In the genomic region with DNA sequence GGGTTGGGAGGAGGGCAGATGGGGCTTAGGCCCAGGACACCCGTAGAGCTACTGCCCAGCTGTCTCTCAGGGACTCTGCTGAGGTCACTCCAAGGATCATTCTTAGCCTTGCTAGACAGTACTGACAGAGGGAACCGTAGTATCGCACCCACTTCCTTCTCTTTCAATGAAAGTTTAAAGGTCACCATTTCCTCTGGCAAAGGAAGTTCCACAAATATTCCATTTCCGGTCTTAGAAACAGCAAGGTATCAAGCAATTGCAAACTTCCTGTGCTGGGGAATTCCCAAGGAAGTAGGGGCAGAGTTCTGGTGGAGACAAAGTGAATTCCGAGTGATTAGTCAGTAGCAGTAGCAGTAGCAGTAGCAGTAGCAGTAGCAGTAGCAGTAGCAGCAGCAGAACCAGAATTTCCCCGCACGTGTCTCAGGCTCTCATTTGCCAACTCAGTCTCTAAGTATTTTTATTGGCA, we compare ENCODE assay signal across 8 cellular contexts. TPM values are rescaled to one million over a fixed set of nuclear protein-coding genes. Genes with fewer than 3 reads are reported as not detected.
DNase-seq lines count a peak whose midpoint lies in the region; ATAC-seq, FAIRE-seq and TF ChIP-seq lines count a peak whose summit lies in the region.

No MANE protein-coding gene starts in this region.

- H3K36me3 ChIP-seq in GM12878 (ENCODE audit: control insufficient read depth in 2 of 2, insufficient read depth in 2 of 2, low read length in 1 of 2) (no peaks in the 10 kb centered on the region), mesodermal cell (ENCODE audit: control insufficient read depth, insufficient read depth, low read length) (no peaks in the 10 kb centered on the region)

- WGBS in GM12878 (ENCODE audit: insufficient coverage, insufficient replicate concordance, low lambda C conversion rate, missing lambda C conversion rate) = 29% methylated on average over 7 of the region's 7 CpGs
- WGBS in mesodermal cell (ENCODE audit: insufficient coverage in 2 of 2), 2 experiments = 66 to 78% methylated on average over 3 to 6 of the region's 7 CpGs

- H3K4me3 ChIP-seq in GM12878 (no peak overlapping the region), mesodermal cell (ENCODE audit: extremely low read depth, insufficient read depth, low read length, poor library complexity, severe bottlenecking) (no peak overlapping the region)

- ATAC-seq in GM12878 = peak; percentile 76

- TF ChIP-seq POLR2A in GM12878 (IDR thresholded peaks at IDR 0.05; ENCODE audit: low read depth, low read length) = no peak

- peak; percentile 44 for FAIRE-seq in GM12878 (lab: Jason Lieb, UNC)

- no peaks in the 10 kb centered on the region for H4K20me1 ChIP-seq in GM12878 (ENCODE audit: control insufficient read depth, insufficient read depth)

- no peaks in the 10 kb centered on the region for H3K79me2 ChIP-seq in GM12878 (ENCODE audit: control insufficient read depth, insufficient read depth, low read length)

- no peaks in the 10 kb centered on the region for H3K27me3 ChIP-seq in GM12878 (replicated peaks in 1 of 2; ENCODE audit: control insufficient read depth in 2 of 2, insufficient read depth in 2 of 2, low read length in 1 of 2)

- peak overlapping the region; percentile 18; the same call in 1 of the 2 replicates for H3K4me2 ChIP-seq in GM12878 (ENCODE audit: control insufficient read depth, insufficient read depth)

- CTCF ChIA-PET in GM12878 (lab: Yijun Ruan, JAX) = interaction anchor here (1.3 to 3.2 kb wide), 6 partner anchors 10 to 74 kb away, joined by 7 to 15 read pairs (median 8); no protein-coding TSS in a partner anchor

- H3K9me3 ChIP-seq in GM12878 (replicated peaks; ENCODE audit: control insufficient read depth, insufficient read depth, low read length) (peaks cover 5% of the 10 kb centered on the region), mesodermal cell (ENCODE audit: control insufficient read depth, low read length) (peaks cover 4% of the 10 kb centered on the region)

- POLR2A ChIA-PET in GM12878 (lab: Charles Lee) = interaction anchor here (0.8 to 3.1 kb wide), 12 partner anchors 11 to 73 kb away, joined by 3 to 15 read pairs (median 4); partner anchors contain the start of gene IL1B

- intact Hi-C loops in GM12878 (cut with micrococcal nuclease; ENCODE audit: unreplicated experiment) = loop anchor here (2.0 kb wide), 2 partner anchors 55 to 69 kb away; no protein-coding TSS in a partner anchor

- RAD21 ChIA-PET in GM12878 (lab: Charles Lee; ENCODE audit: unreplicated experiment) = interaction anchor here (0.8 to 3.3 kb wide), 19 partner anchors 8 to 130 kb away, joined by 3 to 26 read pairs (median 6); partner anchors contain the start of genes CKAP2L and IL1A

- peak; percentile 78 for DNase-seq in CD1c-positive myeloid dendritic cell (ENCODE audit: extremely low spot score)
- DNase-seq in HS-27A (ENCODE audit: low read depth) = peak; percentile 93
- DNase-seq in GM12878 (ENCODE audit: low read depth, low spot score) = no peak
- DNase-seq in RPMI8226 = no peak
- DNase-seq in NCI-H128 (lab: John Stamatoyannopoulos, UW; ENCODE audit: unreplicated experiment) = no peak
- no peak for DNase-seq in SHP77 treated with DMSO at 0.1 percent for 48 hours (lab: John Stamatoyannopoulos, UW)
- DNase-seq in activated CD8-positive, alpha-beta memory T cell treated with anti-CD3 and anti-CD28 coated beads, Interleukin-2, amount 50 U/mL, for 4 hours = no peak

- no peak for TF ChIP-seq EP300 in GM12878 (IDR thresholded peaks at IDR 0.05; ENCODE audit: borderline replicate concordance in 1 of 2, control insufficient read depth in 1 of 2, low read depth in 2 of 2, low read length in 2 of 2)

- SMC1A ChIA-PET in GM12878 (lab: Charles Lee; ENCODE audit: uncharacterized antibody, unreplicated experiment) = interaction anchor here (0.7 to 5.0 kb wide), 21 partner anchors 9 to 105 kb away, joined by 3 to 30 read pairs (median 6); partner anchors contain the start of gene IL1B

- H3K4me1 ChIP-seq in GM12878 (ENCODE audit: control insufficient read depth, insufficient read depth, low read length) = peaks cover 15% of the 10 kb centered on the region
- peaks cover 23% of the 10 kb centered on the region for H3K4me1 ChIP-seq in mesodermal cell (ENCODE audit: control insufficient read depth, insufficient read depth, low read length, poor library complexity, severe bottlenecking)

- H3K27ac ChIP-seq in GM12878 (ENCODE audit: control insufficient read depth, insufficient read depth) (peak overlapping the region; percentile 55), mesodermal cell (ENCODE audit: low read depth, low read length, severe bottlenecking) (peak overlapping the region; percentile 70)

- no peak for TF ChIP-seq CTCF in GM12878 (IDR thresholded peaks at IDR 0.05 in 2 of 3, conservative IDR thresholded peaks at IDR 0.05 in 1 of 3; ENCODE audit: control insufficient read depth in 2 of 3, extremely low read depth in 1 of 3, insufficient read depth in 1 of 3, low read depth in 3 of 3, low read length in 3 of 3)

- H3K9ac ChIP-seq in GM12878 (ENCODE audit: control insufficient read depth, insufficient read depth, low read length) = no peak overlapping the region

- BruUV-seq in GM12878 (replicated peaks; lab: Mats Ljungman, UMichigan) = no TSS peak

- 0 out of 2 replicates have a peak, but pooled peaks have one; percentile 8 for TF ChIP-seq RAD21 in GM12878 (IDR thresholded peaks at IDR 0.05; ENCODE audit: insufficient read depth, low read depth, low read length)

- peak overlapping the region; percentile 5 for H2AFZ ChIP-seq in GM12878 (ENCODE audit: control insufficient read depth, low read depth, low read length)

- in situ Hi-C loops in GM12878 (cut with MboI) = no loop called here

TF ChIP-seq in GM12878, 131 proteins besides CTCF, POLR2A, EP300 and RAD21 (continues in another document):
- TF ChIP-seq SMAD1 (IDR thresholded peaks at IDR 0.05; ENCODE audit: low read depth, partially characterized antibody) (no peak), SUPT20H (IDR thresholded peaks at IDR 0.05; ENCODE audit: borderline replicate concordance, control insufficient read depth, low read depth, low read length) (no peak)

RNA-seq across cellular contexts. Expression of gene IL1B, which starts 24.7 kb away (rescaled TPM):
- total RNA-seq in GM12878 (2013; cell fraction: nucleolus; rRNA removed) = 3.2 and 7.2 TPM in 2 replicates
- total RNA-seq in GM12878 (2014; rRNA removed) (0.93 and 1.4 TPM in 2 replicates), GM12878 (2014; rRNA removed; fragmentation: Illumina TruSeq; extraction: Trizol) (0.88 and 1.0 TPM in 2 replicates), GM12878 (2021) (0.64 and 0.72 TPM in 2 replicates)
- polyA plus RNA-seq in GM12878 (2011; ENCODE audit: low read depth) = 1.4 TPM
- polyA plus RNA-seq in GM12878 (2011; rRNA removed) (0.30 and 0.35 TPM in 2 replicates), GM12878 (2014; fragmentation: Illumina TruSeq; extraction: Trizol) (1.3 and 1.4 TPM in 2 replicates), GM12878 (2014; fragmentation: Nextera tagmentation; extraction: Ambion mirVana) (1 to 10 TPM in 1 of 2 experiments, under 1 TPM in 1; 0.57 to 1.6 TPM), GM12878 (2014; rRNA removed) (0.88 and 1.2 TPM in 2 replicates), GM12878 (2016; fragmentation: Nextera tagmentation; extraction: Ambion mirVana) (under 1 TPM; 0.20 to 0.32 TPM)
- 0.15 and 0.17 TPM in 2 replicates for polyA plus RNA-seq in GM12878 (2011; cell fraction: cytosol; rRNA removed)
- polyA plus RNA-seq in GM12878 (2011; cell fraction: nucleus; rRNA removed) = 0.10 and 0.43 TPM in 2 replicates
- 1.5 and 2.0 TPM in 2 replicates for polyA plus RNA-seq in GM12878 (2012)
- 0.93 TPM in 1 of 2 replicates, not detected in the other for polyA minus RNA-seq in GM12878 (2011; rRNA and poly(A)+ RNA removed)
- polyA minus RNA-seq in GM12878 (2011; cell fraction: cytosol; rRNA and poly(A)+ RNA removed) = not detected in 2 replicates
- 0.36 TPM in 1 of 2 replicates, not detected in the other for polyA minus RNA-seq in GM12878 (2011; cell fraction: nucleus; rRNA and poly(A)+ RNA removed)
- polyA plus RNA-seq in mesodermal cell (2013, experiment 1 of 2) = not detected
- not detected for polyA plus RNA-seq in mesodermal cell (2013, experiment 2 of 2)

RNA-seq across cellular contexts. Expression of gene IL1A, which starts 27.6 kb away (rescaled TPM):
- not detected in 2 replicates for total RNA-seq in GM12878 (2013; cell fraction: nucleolus; rRNA removed)
- total RNA-seq in GM12878 (2014; rRNA removed) (7.7 and 10.6 TPM in 2 replicates), GM12878 (2014; rRNA removed; fragmentation: Illumina TruSeq; extraction: Trizol) (8.2 and 9.5 TPM in 2 replicates), GM12878 (2021) (6.1 and 6.6 TPM in 2 replicates)
- polyA plus RNA-seq in GM12878 (2011; ENCODE audit: low read depth) = 4.5 TPM
- polyA plus RNA-seq in GM12878 (2011; rRNA removed) (0.10 TPM in 1 of 2 replicates, not detected in the other), GM12878 (2014; fragmentation: Illumina TruSeq; extraction: Trizol) (8.3 and 14.3 TPM in 2 replicates), GM12878 (2014; fragmentation: Nextera tagmentation; extraction: Ambion mirVana) (1 to 10 TPM; 5.7 to 8.7 TPM), GM12878 (2014; rRNA removed) (5.6 and 7.2 TPM in 2 replicates), GM12878 (2016; fragmentation: Nextera tagmentation; extraction: Ambion mirVana) (1 to 10 TPM; 3.2 to 3.8 TPM)
- not detected in 2 replicates for polyA plus RNA-seq in GM12878 (2011; cell fraction: cytosol; rRNA removed)
- polyA plus RNA-seq in GM12878 (2011; cell fraction: nucleus; rRNA removed) = not detected in 2 replicates
- polyA plus RNA-seq in GM12878 (2012) = 4.3 and 5.9 TPM in 2 replicates
- not detected in 2 replicates for polyA minus RNA-seq in GM12878 (2011; rRNA and poly(A)+ RNA removed)
- polyA minus RNA-seq in GM12878 (2011; cell fraction: cytosol; rRNA and poly(A)+ RNA removed) = not detected in 2 replicates
- not detected in 2 replicates for polyA minus RNA-seq in GM12878 (2011; cell fraction: nucleus; rRNA and poly(A)+ RNA removed)
- 0.55 TPM for polyA plus RNA-seq in mesodermal cell (2013, experiment 1 of 2)
- polyA plus RNA-seq in mesodermal cell (2013, experiment 2 of 2) = 0.46 TPM

RNA-seq across cellular contexts. Expression of gene CKAP2L, which starts 47.5 kb away (rescaled TPM):
- 21.8 and 25.7 TPM in 2 replicates for total RNA-seq in GM12878 (2013; cell fraction: nucleolus; rRNA removed)
- total RNA-seq in GM12878 (2014; rRNA removed) (18.1 and 21.1 TPM in 2 replicates), GM12878 (2014; rRNA removed; fragmentation: Illumina TruSeq; extraction: Trizol) (18.2 and 19.0 TPM in 2 replicates), GM12878 (2021) (20.7 and 23.7 TPM in 2 replicates)
- polyA plus RNA-seq in GM12878 (2011; ENCODE audit: low read depth) = 6.5 TPM
- polyA plus RNA-seq in GM12878 (2011; rRNA removed) (14.9 and 20.8 TPM in 2 replicates), GM12878 (2014; fragmentation: Illumina TruSeq; extraction: Trizol) (30.6 and 38.3 TPM in 2 replicates), GM12878 (2014; fragmentation: Nextera tagmentation; extraction: Ambion mirVana) (10 to 100 TPM; 10.5 to 19.7 TPM), GM12878 (2014; rRNA removed) (13.7 and 14.5 TPM in 2 replicates), GM12878 (2016; fragmentation: Nextera tagmentation; extraction: Ambion mirVana) (10 to 100 TPM; 27.4 to 37.4 TPM)
- polyA plus RNA-seq in GM12878 (2011; cell fraction: cytosol; rRNA removed) = 5.2 and 5.7 TPM in 2 replicates
- polyA plus RNA-seq in GM12878 (2011; cell fraction: nucleus; rRNA removed) = 5.7 and 6.7 TPM in 2 replicates
- 7.9 and 8.2 TPM in 2 replicates for polyA plus RNA-seq in GM12878 (2012)
- polyA minus RNA-seq in GM12878 (2011; rRNA and poly(A)+ RNA removed) = 10.6 and 14.6 TPM in 2 replicates
- 4.5 and 7.5 TPM in 2 replicates for polyA minus RNA-seq in GM12878 (2011; cell fraction: cytosol; rRNA and poly(A)+ RNA removed)
- 14.0 and 18.1 TPM in 2 replicates for polyA minus RNA-seq in GM12878 (2011; cell fraction: nucleus; rRNA and poly(A)+ RNA removed)
- polyA plus RNA-seq in mesodermal cell (2013, experiment 1 of 2) = 19.9 TPM
- 22.8 TPM for polyA plus RNA-seq in mesodermal cell (2013, experiment 2 of 2)

Comparison
In these comparisons a context has a peak if more than half of its experiments do, and no peak if none do; other contexts are left out.
1. DNase-seq: peak in CD1c-positive myeloid dendritic cell (single experiment) and HS-27A (single experiment); none in GM12878 (single experiment), RPMI8226 (single experiment), NCI-H128 (single experiment), SHP77 treated with DMSO at 0.1 percent for 48 hours (single experiment) and activated CD8-positive, alpha-beta memory T cell treated with anti-CD3 and anti-CD28 coated beads, Interleukin-2, amount 50 U/mL, for 4 hours (single experiment).